In the genomic region with DNA sequence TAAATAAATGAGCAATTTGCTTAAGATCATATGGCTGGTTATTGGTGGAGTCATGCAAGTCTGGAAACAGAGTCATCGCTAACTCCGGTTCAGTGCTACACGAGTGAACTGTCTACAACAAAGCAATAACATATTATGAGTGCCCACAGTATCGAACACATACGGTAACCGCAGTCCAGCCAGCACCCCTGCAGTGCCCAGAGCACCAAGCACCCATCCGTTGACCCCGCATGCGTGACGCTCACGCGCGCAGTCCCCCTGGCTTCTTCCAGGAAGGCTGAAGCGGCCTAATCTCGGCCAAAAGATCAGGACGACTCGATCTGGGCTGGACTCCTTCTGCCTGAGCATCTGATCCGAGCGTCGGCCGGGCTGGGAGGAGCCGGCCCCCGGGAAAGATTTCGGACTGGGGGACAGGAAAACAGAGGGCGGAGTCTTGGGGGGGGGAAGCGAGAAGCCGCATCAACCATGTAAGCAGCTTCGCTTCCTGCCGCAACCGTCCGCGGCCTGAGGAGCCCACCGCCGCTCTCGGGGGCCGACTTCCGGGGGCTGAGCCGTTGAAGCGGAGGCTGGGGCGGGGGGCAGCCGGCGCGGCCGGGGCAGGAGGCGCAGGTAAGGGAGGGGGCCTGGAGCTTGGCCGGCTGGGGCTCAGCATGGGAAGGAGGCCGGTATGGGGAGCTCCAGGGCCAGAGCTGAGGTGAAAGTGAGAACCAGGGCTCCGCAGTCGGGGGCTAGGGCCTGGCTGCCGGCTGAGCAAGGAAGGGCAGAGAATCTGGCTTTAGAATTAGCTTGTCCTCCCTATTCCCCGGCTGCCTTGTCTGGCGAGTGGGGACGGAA, we compare ENCODE assay signal across 8 cellular contexts. TPM values are rescaled to one million over a fixed set of nuclear protein-coding genes. Genes with fewer than 3 reads are reported as not detected.
A peak's percentile ranks its signal among the peaks of the same experiment; 100 is the strongest.
DNase-seq lines count a peak whose midpoint lies in the region; TF ChIP-seq lines count a peak whose summit lies in the region.

A gene with protein sequence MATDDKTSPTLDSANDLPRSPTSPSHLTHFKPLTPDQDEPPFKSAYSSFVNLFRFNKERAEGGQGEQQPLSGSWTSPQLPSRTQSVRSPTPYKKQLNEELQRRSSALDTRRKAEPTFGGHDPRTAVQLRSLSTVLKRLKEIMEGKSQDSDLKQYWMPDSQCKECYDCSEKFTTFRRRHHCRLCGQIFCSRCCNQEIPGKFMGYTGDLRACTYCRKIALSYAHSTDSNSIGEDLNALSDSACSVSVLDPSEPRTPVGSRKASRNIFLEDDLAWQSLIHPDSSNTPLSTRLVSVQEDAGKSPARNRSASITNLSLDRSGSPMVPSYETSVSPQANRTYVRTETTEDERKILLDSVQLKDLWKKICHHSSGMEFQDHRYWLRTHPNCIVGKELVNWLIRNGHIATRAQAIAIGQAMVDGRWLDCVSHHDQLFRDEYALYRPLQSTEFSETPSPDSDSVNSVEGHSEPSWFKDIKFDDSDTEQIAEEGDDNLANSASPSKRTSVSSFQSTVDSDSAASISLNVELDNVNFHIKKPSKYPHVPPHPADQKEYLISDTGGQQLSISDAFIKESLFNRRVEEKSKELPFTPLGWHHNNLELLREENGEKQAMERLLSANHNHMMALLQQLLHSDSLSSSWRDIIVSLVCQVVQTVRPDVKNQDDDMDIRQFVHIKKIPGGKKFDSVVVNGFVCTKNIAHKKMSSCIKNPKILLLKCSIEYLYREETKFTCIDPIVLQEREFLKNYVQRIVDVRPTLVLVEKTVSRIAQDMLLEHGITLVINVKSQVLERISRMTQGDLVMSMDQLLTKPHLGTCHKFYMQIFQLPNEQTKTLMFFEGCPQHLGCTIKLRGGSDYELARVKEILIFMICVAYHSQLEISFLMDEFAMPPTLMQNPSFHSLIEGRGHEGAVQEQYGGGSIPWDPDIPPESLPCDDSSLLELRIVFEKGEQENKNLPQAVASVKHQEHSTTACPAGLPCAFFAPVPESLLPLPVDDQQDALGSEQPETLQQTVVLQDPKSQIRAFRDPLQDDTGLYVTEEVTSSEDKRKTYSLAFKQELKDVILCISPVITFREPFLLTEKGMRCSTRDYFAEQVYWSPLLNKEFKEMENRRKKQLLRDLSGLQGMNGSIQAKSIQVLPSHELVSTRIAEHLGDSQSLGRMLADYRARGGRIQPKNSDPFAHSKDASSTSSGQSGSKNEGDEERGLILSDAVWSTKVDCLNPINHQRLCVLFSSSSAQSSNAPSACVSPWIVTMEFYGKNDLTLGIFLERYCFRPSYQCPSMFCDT (N-terminal part only) (plus strand): TSS at position 449 of the 834 bp plus-strand sequence. CDS start 5,265 bp downstream, outside the sequence.

- peak within 1 kb of the TSS; percentile 92 for H3K27ac ChIP-seq in subcutaneous abdominal adipose tissue (ENCODE audit: low read depth, low read length)

- H3K4me3 Mint-ChIP-seq in activated naive CD4-positive, alpha-beta T cell treated with anti-CD3 and anti-CD28 coated beads for 36 hours = peak within 1 kb of the TSS; percentile 95

- H3K9me3 ChIP-seq in neuron (ENCODE audit: low read length) (no peaks in the 10 kb centered on the region), subcutaneous abdominal adipose tissue (ENCODE audit: control insufficient read depth in 5 of 5, low read length in 5 of 5) (no peaks in the 10 kb centered on the region)

- H3K4me3 ChIP-seq in HFF-Myc (replicated peaks; ENCODE audit: low read depth, low read length) = peak within 1 kb of the TSS; percentile 81
- peak within 1 kb of the TSS; percentile 70 for H3K4me3 ChIP-seq in neuron (ENCODE audit: low read length)
- H3K4me3 ChIP-seq in subcutaneous abdominal adipose tissue (ENCODE audit: low read depth in 1 of 5, low read length in 5 of 5) = peak within 1 kb of the TSS; percentile 70 to 91 (median 81)

- H3K27me3 ChIP-seq in neuron (ENCODE audit: insufficient read depth, low read length) (no peaks in the 10 kb centered on the region), subcutaneous abdominal adipose tissue (ENCODE audit: control insufficient read depth in 5 of 5, insufficient read depth in 4 of 5, low read length in 5 of 5) (no peaks in the 10 kb centered on the region)

- peaks cover 17% of the 10 kb centered on the region for H3K4me1 ChIP-seq in neuron (ENCODE audit: insufficient read depth, low read length)
- H3K4me1 ChIP-seq in subcutaneous abdominal adipose tissue (ENCODE audit: control insufficient read depth in 5 of 5, insufficient read depth in 5 of 5, low read length in 5 of 5) = peaks cover 3 to 43% (median 34%) of the 10 kb centered on the region in 5 donors

- no peak for TF ChIP-seq CTCF in HFF-Myc (IDR thresholded peaks at IDR 0.05; ENCODE audit: low read depth, low read length, missing control alignments)

- intact Hi-C loops in activated naive CD4-positive, alpha-beta T cell treated with anti-CD3 and anti-CD28 coated beads for 36 hours (cut with micrococcal nuclease) = loop anchor here (1.0 to 10.0 kb wide), 12 partner anchors 11 to 1904 kb away; a partner anchor contains a TSS

- H3K27me3 Mint-ChIP-seq in activated naive CD4-positive, alpha-beta T cell treated with anti-CD3 and anti-CD28 coated beads for 36 hours (ENCODE audit: low read depth) = no peaks in the 10 kb centered on the region

- H3K4me1 Mint-ChIP-seq in activated naive CD4-positive, alpha-beta T cell treated with anti-CD3 and anti-CD28 coated beads for 36 hours (ENCODE audit: low read depth) = peaks cover 33% of the 10 kb centered on the region

- peak within 1 kb of the TSS; percentile 94 for H3K27ac Mint-ChIP-seq in activated naive CD4-positive, alpha-beta T cell treated with anti-CD3 and anti-CD28 coated beads for 36 hours

- H2AFZ ChIP-seq in neuron (ENCODE audit: low read depth, low read length) = peak within 1 kb of the TSS; percentile 89

- H3K36me3 ChIP-seq in neuron (ENCODE audit: insufficient read depth, low read length) (no peaks in the 10 kb centered on the region), subcutaneous abdominal adipose tissue (ENCODE audit: control insufficient read depth in 5 of 5, insufficient read depth in 5 of 5, low read length in 5 of 5) (peaks cover 0 to 3% (median 0%) of the 10 kb centered on the region in 5 donors)

- H3K9me3 Mint-ChIP-seq in activated naive CD4-positive, alpha-beta T cell treated with anti-CD3 and anti-CD28 coated beads for 36 hours = no peaks in the 10 kb centered on the region

- H3K36me3 Mint-ChIP-seq in activated naive CD4-positive, alpha-beta T cell treated with anti-CD3 and anti-CD28 coated beads for 36 hours (ENCODE audit: low read depth) = peaks cover 2% of the 10 kb centered on the region

- CTCF ChIA-PET in activated naive CD4-positive, alpha-beta T cell treated with anti-CD3 and anti-CD28 coated beads for 36 hours (lab: Charles Lee) = interaction anchor here (0.6 to 1.9 kb wide), 4 partner anchors 12 to 101 kb away, joined by 3 to 16 read pairs (median 6); a partner anchor contains a TSS

- peak within 1 kb of the TSS; percentile 73 to 93 (median 86) for H3K9ac ChIP-seq in subcutaneous abdominal adipose tissue (ENCODE audit: low read length in 5 of 5)

- DNase-seq in GM03348 (ENCODE audit: low spot score) (peak; percentile 97), HFF-Myc (ENCODE audit: extremely low read depth, low read depth) (peak; percentile 91), NAMALWA (ENCODE audit: low spot score) (peak; percentile 98), SK-N-DZ (ENCODE audit: low spot score) (peak; percentile 99), foreskin melanocyte (peak; percentile 99)
- DNase-seq in activated naive CD4-positive, alpha-beta T cell treated with anti-CD3 and anti-CD28 coated beads for 36 hours = peak; percentile 94

RNA-seq across cellular contexts. Expression of the gene that starts here (rescaled TPM):
- polyA plus RNA-seq in SK-N-DZ (2014; cell fraction: cytosol; rRNA removed) = 10.3 and 12.3 TPM in 2 replicates
- polyA plus RNA-seq in SK-N-DZ (2014; cell fraction: nucleus; rRNA removed) = 8.8 and 12.3 TPM in 2 replicates
- total RNA-seq in activated naive CD4-positive, alpha-beta T cell treated with anti-CD3 and anti-CD28 coated beads for 36 hours = 10 to 100 TPM; 20.2 to 22.4 TPM

Comparison
In these comparisons a context has a peak if more than half of its experiments do, and no peak if none do; other contexts are left out.
1. Peak in every context shown above with its lines: DNase-seq, H3K4me3 ChIP-seq and H3K27ac ChIP-seq.